35 cellular contexts compared by ENCODE assay signal in genomic region chr5:37950436-37950835, GRCh38.
"Had no signal": no experiment of that assay in that cellular context is flagged by ENCODE, and none has a peak within 500 bp of the region (broad histone marks: within the 10 kb centered on the region; RNA-seq: fewer than 3 reads in every experiment).

No MANE protein-coding gene starts in this region.

- H3K27me3 ChIP-seq: ascending aorta, body of pancreas, brain microvascular endothelial cell, breast epithelium had no signal

- H3K27me3 Mint-ChIP-seq: activated CD4-positive, alpha-beta memory T cell treated with anti-CD3 and anti-CD28 coated beads, Interleukin-2, amount 10 ng/mL, durations not matched to agents 7 days and 5 days; activated CD4-positive, alpha-beta T cell treated with anti-CD3 and anti-CD28 coated beads for 36 hours; activated CD4-positive, alpha-beta T cell treated with anti-CD3 and anti-CD28 coated beads, Interleukin-2, amount 10 ng/mL, durations not matched to agents 7 days and 5 days; activated CD8-positive, alpha-beta memory T cell treated with anti-CD3 and anti-CD28 coated beads, Interleukin-2, amount 10 ng/mL, durations not matched to agents 7 days and 5 days; activated naive CD4-positive, alpha-beta T cell treated with anti-CD3 and anti-CD28 coated beads, Interleukin-2, amount 10 ng/mL, durations not matched to agents 7 days and 5 days; activated naive CD4-positive, alpha-beta T cell treated with anti-CD3 and anti-CD28 coated beads, Interleukin-2, amount 50 U/mL, for 24 hours; activated naive CD8-positive, alpha-beta T cell; activated naive CD8-positive, alpha-beta T cell treated with anti-CD3 and anti-CD28 coated beads, Interleukin-2, amount 10 ng/mL, durations not matched to agents 7 days and 5 days; activated T-cell treated with anti-CD3 and anti-CD28 coated beads, Interleukin-2, amount 50 U/mL, for 24 hours had no signal

- H3K27ac ChIP-seq: ascending aorta, body of pancreas, brain microvascular endothelial cell, breast epithelium, WERI-Rb-1 had no signal

- H3K9me3 Mint-ChIP-seq: activated T-cell treated with anti-CD3 and anti-CD28 coated beads, Interleukin-2, amount 50 U/mL, for 24 hours; T-helper 2 cell treated with Interferon-gamma antibody and Interleukin-4, amounts not matched to agents 5 μg/mL and 100 μg/mL, for 36 hours; WTC11 had no signal

- H3K4me3 ChIP-seq: ascending aorta, body of pancreas, breast epithelium had no signal

- ATAC-seq: activated CD4-positive, alpha-beta T cell treated with anti-CD3 and anti-CD28 coated beads for 36 hours; activated CD4-positive, CD25-positive, alpha-beta regulatory T cell treated with anti-CD3 and anti-CD28 coated beads, Interleukin-2, amount 50 U/mL, for 24 hours; activated CD8-positive, alpha-beta memory T cell treated with anti-CD3 and anti-CD28 coated beads, Interleukin-2, amount 10 ng/mL, durations not matched to agents 7 days and 5 days; activated CD8-positive, alpha-beta T cell treated with anti-CD3 and anti-CD28 coated beads, Interleukin-2, amount 10 ng/mL, durations not matched to agents 7 days and 5 days; body of pancreas; WTC11 had no signal

- H3K4me1 ChIP-seq: ascending aorta, body of pancreas, breast epithelium had no signal

- FAIRE-seq: TTC549 had no signal

- H3K9me3 ChIP-seq: ascending aorta, body of pancreas, breast epithelium had no signal

- H3K36me3 ChIP-seq: ascending aorta, brain microvascular endothelial cell, breast epithelium, WERI-Rb-1 had no signal

- H3K27ac Mint-ChIP-seq: activated CD4-positive, alpha-beta memory T cell treated with anti-CD3 and anti-CD28 coated beads, Interleukin-2, amount 10 ng/mL, durations not matched to agents 7 days and 5 days; activated CD4-positive, alpha-beta T cell treated with anti-CD3 and anti-CD28 coated beads for 36 hours; activated CD4-positive, alpha-beta T cell treated with anti-CD3 and anti-CD28 coated beads, Interleukin-2, amount 10 ng/mL, durations not matched to agents 7 days and 5 days; activated CD8-positive, alpha-beta memory T cell treated with anti-CD3 and anti-CD28 coated beads, Interleukin-2, amount 10 ng/mL, durations not matched to agents 7 days and 5 days; activated CD8-positive, alpha-beta T cell treated with anti-CD3 and anti-CD28 coated beads, Interleukin-2, amount 10 ng/mL, durations not matched to agents 7 days and 5 days; activated naive CD4-positive, alpha-beta T cell treated with anti-CD3 and anti-CD28 coated beads, Interleukin-2, amount 10 ng/mL, durations not matched to agents 7 days and 5 days; activated naive CD4-positive, alpha-beta T cell treated with anti-CD3 and anti-CD28 coated beads, Interleukin-2, amount 50 U/mL, for 24 hours; activated naive CD8-positive, alpha-beta T cell; activated naive CD8-positive, alpha-beta T cell treated with anti-CD3 and anti-CD28 coated beads, Interleukin-2, amount 10 ng/mL, durations not matched to agents 7 days and 5 days; activated T-cell treated with anti-CD3 and anti-CD28 coated beads, Interleukin-2, amount 50 U/mL, for 24 hours; activated T-helper 2 cell treated with anti-CD3 and anti-CD28 coated beads, Interferon-gamma antibody, Interleukin-2, Interleukin-4, amounts not matched to agents 10 μg/mL and 5 μg/mL and 100 μg/mL, durations not matched to agents 14 hours and 24 hours and 36 hours; T-helper 1 cell treated with Interleukin-12 subunit alpha and Interleukin-12 subunit beta and Interleukin-4 antibody, amounts not matched to agents 30 μg/mL and 1 μg/mL, for 36 hours; T-helper 2 cell treated with Interferon-gamma antibody and Interleukin-4, amounts not matched to agents 5 μg/mL and 100 μg/mL, for 36 hours; WTC11 had no signal

- DNase-seq: activated CD4-positive, alpha-beta memory T cell treated with anti-CD3 and anti-CD28 coated beads, Interleukin-2, amount 10 ng/mL, durations not matched to agents 7 days and 5 days; activated CD4-positive, alpha-beta T cell treated with anti-CD3 and anti-CD28 coated beads for 1 hour; activated CD4-positive, alpha-beta T cell treated with anti-CD3 and anti-CD28 coated beads for 36 hours; activated CD4-positive, alpha-beta T cell treated with anti-CD3 and anti-CD28 coated beads for 48 hours; activated CD4-positive, alpha-beta T cell treated with anti-CD3 and anti-CD28 coated beads, Interleukin-2, amount 10 ng/mL, durations not matched to agents 7 days and 5 days; activated CD4-positive, alpha-beta T cell treated with anti-CD3 and anti-CD28 coated beads, Interleukin-2, amount 50 U/mL, for 48 hours; activated CD4-positive, CD25-positive, alpha-beta regulatory T cell; activated CD8-positive, alpha-beta memory T cell treated with anti-CD3 and anti-CD28 coated beads for 24 hours; activated CD8-positive, alpha-beta memory T cell treated with anti-CD3 and anti-CD28 coated beads, Interleukin-2, amount 10 ng/mL, durations not matched to agents 7 days and 5 days; activated CD8-positive, alpha-beta memory T cell treated with anti-CD3 and anti-CD28 coated beads, Interleukin-2, amount 50 U/mL, for 48 hours; activated CD8-positive, alpha-beta T cell treated with anti-CD3 and anti-CD28 coated beads, Interleukin-2, amount 10 ng/mL, durations not matched to agents 7 days and 5 days; activated effector memory CD4-positive, alpha-beta T cell treated with Interleukin-2 at 50 U/mL for 16 hours; activated gamma-delta T cell; activated naive CD4-positive, alpha-beta T cell treated with anti-CD3 and anti-CD28 coated beads, Interleukin-2, amount 10 ng/mL, durations not matched to agents 7 days and 5 days; activated naive CD4-positive, alpha-beta T cell treated with Interleukin-2 at 50 U/mL for 16 hours; activated naive CD8-positive, alpha-beta T cell treated with anti-CD3 and anti-CD28 coated beads, Interleukin-2, amount 10 ng/mL, durations not matched to agents 7 days and 5 days; activated T-cell treated with anti-CD3 and anti-CD28 coated beads, Interleukin-2, amount 50 U/mL, for 24 hours; activated T-cell treated with anti-CD3 and anti-CD28 coated beads, Interleukin-2, amount 50 U/mL, for 48 hours; body of pancreas; brain microvascular endothelial cell; central memory CD4-positive, alpha-beta T cell; T-helper 1 cell; T-helper 2 cell; T-helper 9 cell; WERI-Rb-1 had no signal

- H3K4me3 Mint-ChIP-seq: activated CD4-positive, alpha-beta memory T cell treated with anti-CD3 and anti-CD28 coated beads, Interleukin-2, amount 10 ng/mL, durations not matched to agents 7 days and 5 days; activated CD4-positive, alpha-beta T cell treated with anti-CD3 and anti-CD28 coated beads for 36 hours; activated CD4-positive, alpha-beta T cell treated with anti-CD3 and anti-CD28 coated beads, Interleukin-2, amount 10 ng/mL, durations not matched to agents 7 days and 5 days; activated CD8-positive, alpha-beta memory T cell treated with anti-CD3 and anti-CD28 coated beads, Interleukin-2, amount 10 ng/mL, durations not matched to agents 7 days and 5 days; activated CD8-positive, alpha-beta T cell treated with anti-CD3 and anti-CD28 coated beads, Interleukin-2, amount 10 ng/mL, durations not matched to agents 7 days and 5 days; activated naive CD4-positive, alpha-beta T cell treated with anti-CD3 and anti-CD28 coated beads, Interleukin-2, amount 10 ng/mL, durations not matched to agents 7 days and 5 days; activated naive CD4-positive, alpha-beta T cell treated with anti-CD3 and anti-CD28 coated beads, Interleukin-2, amount 50 U/mL, for 24 hours; activated naive CD8-positive, alpha-beta T cell; activated naive CD8-positive, alpha-beta T cell treated with anti-CD3 and anti-CD28 coated beads, Interleukin-2, amount 10 ng/mL, durations not matched to agents 7 days and 5 days; activated T-cell treated with anti-CD3 and anti-CD28 coated beads, Interleukin-2, amount 50 U/mL, for 24 hours; T-helper 1 cell treated with Interleukin-12 subunit alpha and Interleukin-12 subunit beta and Interleukin-4 antibody, amounts not matched to agents 30 μg/mL and 1 μg/mL, for 36 hours; T-helper 2 cell treated with Interferon-gamma antibody and Interleukin-4, amounts not matched to agents 5 μg/mL and 100 μg/mL, for 36 hours; WTC11 had no signal

- H3K36me3 Mint-ChIP-seq: activated CD8-positive, alpha-beta memory T cell treated with anti-CD3 and anti-CD28 coated beads, Interleukin-2, amount 10 ng/mL, durations not matched to agents 7 days and 5 days; activated naive CD4-positive, alpha-beta T cell treated with anti-CD3 and anti-CD28 coated beads, Interleukin-2, amount 10 ng/mL, durations not matched to agents 7 days and 5 days; activated naive CD4-positive, alpha-beta T cell treated with anti-CD3 and anti-CD28 coated beads, Interleukin-2, amount 50 U/mL, for 24 hours; activated naive CD8-positive, alpha-beta T cell; activated naive CD8-positive, alpha-beta T cell treated with anti-CD3 and anti-CD28 coated beads, Interleukin-2, amount 10 ng/mL, durations not matched to agents 7 days and 5 days; WTC11 had no signal

- H3K4me1 Mint-ChIP-seq: activated CD4-positive, alpha-beta memory T cell treated with anti-CD3 and anti-CD28 coated beads, Interleukin-2, amount 10 ng/mL, durations not matched to agents 7 days and 5 days; activated CD4-positive, alpha-beta T cell treated with anti-CD3 and anti-CD28 coated beads for 36 hours; activated CD4-positive, alpha-beta T cell treated with anti-CD3 and anti-CD28 coated beads, Interleukin-2, amount 10 ng/mL, durations not matched to agents 7 days and 5 days; activated CD8-positive, alpha-beta memory T cell treated with anti-CD3 and anti-CD28 coated beads, Interleukin-2, amount 10 ng/mL, durations not matched to agents 7 days and 5 days; activated naive CD4-positive, alpha-beta T cell treated with anti-CD3 and anti-CD28 coated beads, Interleukin-2, amount 10 ng/mL, durations not matched to agents 7 days and 5 days; activated naive CD4-positive, alpha-beta T cell treated with anti-CD3 and anti-CD28 coated beads, Interleukin-2, amount 50 U/mL, for 24 hours; activated naive CD8-positive, alpha-beta T cell treated with anti-CD3 and anti-CD28 coated beads, Interleukin-2, amount 10 ng/mL, durations not matched to agents 7 days and 5 days; WTC11 had no signal
